In the genomic region with DNA sequence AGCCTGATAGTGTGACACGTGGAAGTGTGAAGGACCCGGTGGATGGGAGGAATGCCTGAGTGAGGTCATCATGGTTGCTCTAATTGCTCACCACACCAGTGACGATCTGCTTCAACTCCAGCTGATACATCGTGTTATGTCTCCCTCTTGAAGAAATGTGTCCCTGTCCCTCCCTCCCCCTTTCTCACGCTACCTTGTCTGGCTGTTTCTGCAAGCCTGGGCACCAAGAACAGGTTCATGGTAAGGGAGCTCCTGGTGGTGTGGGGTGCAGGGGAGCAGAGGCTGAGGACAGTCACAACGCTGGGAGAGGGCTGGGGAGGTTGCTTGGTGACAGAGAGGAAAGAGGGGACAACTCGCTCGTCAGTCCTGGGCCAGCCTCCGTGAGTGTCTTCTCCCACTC, we compare ENCODE assay signal across 20 cellular contexts.
DNase-seq lines count a peak whose midpoint lies in the region; ATAC-seq, FAIRE-seq and TF ChIP-seq lines count a peak whose summit lies in the region.
"Had no signal": no experiment of that assay in that cellular context is flagged by ENCODE, and none has a peak within 500 bp of the region (broad histone marks: within the 10 kb centered on the region; RNA-seq: fewer than 3 reads in every experiment).

No MANE protein-coding gene starts in this region.

- no peak overlapping the region; the same call in 1 of the 2 replicates for H3K4ac ChIP-seq in IMR-90 (ENCODE audit: low read depth, low read length)

- H3K4me3 ChIP-seq in IMR-90 (ENCODE audit: insufficient read depth, low read depth, low read length), result no peak overlapping the region
- H3K4me3 ChIP-seq in bronchial epithelial cell (ENCODE audit: low read depth, low read length), result no peak overlapping the region
- H3K4me3 ChIP-seq in esophagus muscularis mucosa, result no peak overlapping the region
- no peak overlapping the region for H3K4me3 ChIP-seq in dorsolateral prefrontal cortex
- H3K4me3 ChIP-seq: BLaER1 treated with 17β-estradiol and CSF1 and Interleukin-3, amounts not matched to agents 10 nM and 100 nM; GM12878; GM23248 had no signal

- intact Hi-C loops in IMR-90 (cut with micrococcal nuclease) (no loop called here), esophagus muscularis mucosa (cut with DNase I) (loop anchor here (10.0 kb wide), 1 partner anchor 662 kb away; no protein-coding TSS in a partner anchor), dorsolateral prefrontal cortex (cut with DNase I) (loop anchor here in 1 of 2 donors (10.0 kb wide), 1 partner anchor 662 kb away; no protein-coding TSS in a partner anchor)

- peaks cover 4% of the 10 kb centered on the region for H3K36me3 Mint-ChIP-seq in osteocyte (ENCODE audit: unreplicated experiment)
- H3K36me3 Mint-ChIP-seq: CD4-positive, CD25-positive, alpha-beta regulatory T cell; CD8-positive, alpha-beta memory T cell had no signal

- H3K56ac ChIP-seq in IMR-90 (ENCODE audit: extremely low read depth, insufficient read depth, low read length), result no peak overlapping the region

- H3K9me3 ChIP-seq in IMR-90 (ENCODE audit: control insufficient read depth, insufficient read depth, low read length) (peaks cover 7% of the 10 kb centered on the region), esophagus muscularis mucosa (peaks cover 0 to 18% (median 0%) of the 10 kb centered on the region in 4 donors)

- TF ChIP-seq CTCF in IMR-90 (conservative IDR thresholded peaks at IDR 0.05; ENCODE audit: low read depth, low read length) (no peak), bronchial epithelial cell (IDR thresholded peaks at IDR 0.05; ENCODE audit: insufficient read depth, low read length, severe bottlenecking) (no peak), esophagus muscularis mucosa (IDR thresholded peaks at IDR 0.05) (no peak), osteocyte (IDR thresholded peaks at IDR 0.05) (no peak), dorsolateral prefrontal cortex (IDR thresholded peaks at IDR 0.05 in 54 of 56, conservative IDR thresholded peaks at IDR 0.05 in 2 of 56; ENCODE audit: low read depth in 1 of 56, partially characterized antibody in 56 of 56) (no peak)

- no peak overlapping the region for H2AK9ac ChIP-seq in IMR-90 (replicated peaks; ENCODE audit: low read depth, low read length, poor library complexity)

- no peaks in the 10 kb centered on the region for H3K4me1 Mint-ChIP-seq in osteocyte (ENCODE audit: unreplicated experiment)
- H3K4me1 Mint-ChIP-seq: B cell; CD4-positive, CD25-positive, alpha-beta regulatory T cell; CD8-positive, alpha-beta memory T cell had no signal

- H3K4me3 Mint-ChIP-seq in osteocyte (ENCODE audit: unreplicated experiment), result no peak overlapping the region
- H3K4me3 Mint-ChIP-seq: B cell; CD4-positive, CD25-positive, alpha-beta regulatory T cell; CD8-positive, alpha-beta memory T cell had no signal

- H3K27me3 Mint-ChIP-seq in osteocyte (ENCODE audit: unreplicated experiment), result no peaks in the 10 kb centered on the region
- H3K27me3 Mint-ChIP-seq: CD4-positive, CD25-positive, alpha-beta regulatory T cell had no signal

- TF ChIP-seq POLR2A in IMR-90 (IDR thresholded peaks at IDR 0.05; ENCODE audit: low read depth, low read length), result no peak
- TF ChIP-seq POLR2A in esophagus muscularis mucosa (IDR thresholded peaks at IDR 0.05; ENCODE audit: low read depth), result no peak

- H2BK5ac ChIP-seq in IMR-90 (ENCODE audit: low read depth, low read length, poor library complexity, severe bottlenecking), result no peak overlapping the region

- BruUV-seq in IMR-90 (replicated peaks; lab: Mats Ljungman, UMichigan), result no TSS peak

- H3K79me1 ChIP-seq in IMR-90 (ENCODE audit: low read depth in 1 of 2, low read length in 2 of 2), result no peaks in the 10 kb centered on the region

- no peak overlapping the region for H3K4me2 ChIP-seq in IMR-90 (ENCODE audit: low read depth, low read length)
- H3K4me2 ChIP-seq: BLaER1 treated with 17β-estradiol and CSF1 and Interleukin-3, amounts not matched to agents 10 nM and 100 nM had no signal

- POLR2A ChIA-PET in IMR-90 (lab: Charles Lee; ENCODE audit: unreplicated experiment), result no interaction called here

- no peak overlapping the region for H3K14ac ChIP-seq in IMR-90 (replicated peaks; ENCODE audit: low read depth, low read length)

- H2BK20ac ChIP-seq in IMR-90 (ENCODE audit: low read depth, low read length), result no peak overlapping the region

- no peak overlapping the region for H3K27ac Mint-ChIP-seq in osteocyte (ENCODE audit: unreplicated experiment)
- H3K27ac Mint-ChIP-seq: B cell; CD4-positive, CD25-positive, alpha-beta regulatory T cell; CD8-positive, alpha-beta memory T cell had no signal

- H3K18ac ChIP-seq in IMR-90 (ENCODE audit: low read depth, low read length), result no peak overlapping the region

- peaks cover 15% of the 10 kb centered on the region for H3K9me3 Mint-ChIP-seq in osteocyte (ENCODE audit: unreplicated experiment)

- dilution Hi-C loops in IMR-90 (cut with HindIII; ENCODE audit: low sequenced_read_pairs, unreplicated experiment), result no loop called here

- no peak overlapping the region for H4K5ac ChIP-seq in IMR-90 (ENCODE audit: low read depth, low read length)

- H2BK120ac ChIP-seq in IMR-90 (ENCODE audit: low read depth, low read length), result no peak overlapping the region

- no peak overlapping the region for H3K9ac ChIP-seq in IMR-90 (ENCODE audit: low read depth, low read length)
- H3K9ac ChIP-seq: BLaER1 treated with 17β-estradiol and CSF1 and Interleukin-3, amounts not matched to agents 10 nM and 100 nM; GM23248 had no signal

- no peak overlapping the region for H2AFZ ChIP-seq in IMR-90 (replicated peaks; ENCODE audit: low read length, poor library complexity)
- H2AFZ ChIP-seq: GM23248 had no signal

- no peak for DNase-seq in IMR-90
- DNase-seq in bronchial epithelial cell (ENCODE audit: low read depth), result no peak
- peak; percentile 64 for DNase-seq in esophagus muscularis mucosa (ENCODE audit: extremely low spot score)
- peak; percentile 67 for DNase-seq in osteocyte (ENCODE audit: extremely low spot score, unreplicated experiment)
- DNase-seq in SW480 (ENCODE audit: low spot score), result no peak
- no peak for DNase-seq in dorsolateral prefrontal cortex
- no peak for DNase-seq in hippocampal formation (lab: John Stamatoyannopoulos, UW)
- DNase-seq: CD4-positive, CD25-positive, alpha-beta regulatory T cell; CD8-positive, alpha-beta memory T cell; COR-L47; DMS 273 treated with DMSO at 0.1 percent for 48 hours; DMS53; DND-41; EL; GM23248; HCEC 1CT had no signal

- in situ Hi-C loops in IMR-90 (cut with MboI; ENCODE audit: low sequenced_read_pairs), result no loop called here

- H2BK15ac ChIP-seq in IMR-90 (ENCODE audit: low read depth, low read length), result no peak overlapping the region

- no peak overlapping the region for H4K91ac ChIP-seq in IMR-90 (ENCODE audit: insufficient read depth, low read depth, low read length)

- peaks cover 6% of the 10 kb centered on the region; the same call in 1 of the 2 replicates for H3K9me1 ChIP-seq in IMR-90 (ENCODE audit: insufficient read depth, low read length)

- CTCF ChIA-PET in IMR-90 (lab: Yijun Ruan, JAX), result no interaction called here

- no peak overlapping the region for H4K8ac ChIP-seq in IMR-90 (ENCODE audit: low read depth in 2 of 2, low read length in 2 of 2)

- no peak for TF ChIP-seq EP300 in esophagus muscularis mucosa (IDR thresholded peaks at IDR 0.05)

- no CpG with 5 or more reads among the region's 9 CpGs for WGBS in IMR-90 (ENCODE audit: extremely low coverage in 2 of 2, insufficient read length in 1 of 2), 2 experiments
- 98% methylated on average over 9 of the region's 9 CpGs for WGBS in esophagus muscularis mucosa

- H3K23ac ChIP-seq in IMR-90 (ENCODE audit: low read depth, low read length), result no peak overlapping the region

- H2AK5ac ChIP-seq in IMR-90 (ENCODE audit: low read depth, low read length), result 0 out of 2 replicates have a peak overlapping the region, but pooled peaks have one; percentile 20

- H3K36me3 ChIP-seq in IMR-90 (ENCODE audit: control insufficient read depth, insufficient read depth, low read length), result no peaks in the 10 kb centered on the region
- no peaks in the 10 kb centered on the region for H3K36me3 ChIP-seq in bronchial epithelial cell (ENCODE audit: control insufficient read depth, insufficient read depth, low read length)
- no peaks in the 10 kb centered on the region for H3K36me3 ChIP-seq in esophagus muscularis mucosa
- H3K36me3 ChIP-seq: BLaER1 treated with 17β-estradiol and CSF1 and Interleukin-3, amounts not matched to agents 10 nM and 100 nM had no signal

- ATAC-seq in IMR-90 (ENCODE audit: low read depth), result no peak
- ATAC-seq: GM12878 had no signal

- H3K27me3 ChIP-seq in IMR-90 (ENCODE audit: control insufficient read depth, insufficient read depth, low read length) (no peaks in the 10 kb centered on the region), bronchial epithelial cell (ENCODE audit: control insufficient read depth, insufficient read depth, low read length) (no peaks in the 10 kb centered on the region), esophagus muscularis mucosa (no peaks in the 10 kb centered on the region), dorsolateral prefrontal cortex (peaks cover 0 to 19% (median 0%) of the 10 kb centered on the region in 45 donors)
- H3K27me3 ChIP-seq: BLaER1 treated with 17β-estradiol and CSF1 and Interleukin-3, amounts not matched to agents 10 nM and 100 nM had no signal

- H4K20me1 ChIP-seq in IMR-90 (ENCODE audit: insufficient read depth, low read length), result no peaks in the 10 kb centered on the region
- H4K20me1 ChIP-seq: BLaER1 treated with 17β-estradiol and CSF1 and Interleukin-3, amounts not matched to agents 10 nM and 100 nM had no signal

- H3K4me1 ChIP-seq in IMR-90 (ENCODE audit: control insufficient read depth, insufficient read depth, low read length) (peaks cover 4% of the 10 kb centered on the region; the same call in 1 of the 2 replicates), esophagus muscularis mucosa (peaks cover 0 to 12% (median 5%) of the 10 kb centered on the region in 4 donors)
- H3K4me1 ChIP-seq: BLaER1 treated with 17β-estradiol and CSF1 and Interleukin-3, amounts not matched to agents 10 nM and 100 nM had no signal

- H3K27ac ChIP-seq in IMR-90 (ENCODE audit: insufficient read depth, low read length) (no peak overlapping the region), esophagus muscularis mucosa (replicated peaks in 1 of 4) (no peak overlapping the region), dorsolateral prefrontal cortex (no peak overlapping the region)
- H3K27ac ChIP-seq: BLaER1 treated with 17β-estradiol and CSF1 and Interleukin-3, amounts not matched to agents 10 nM and 100 nM; GM23248 had no signal

- FAIRE-seq in bronchial epithelial cell (lab: Jason Lieb, UNC), result peak; percentile 47
- FAIRE-seq: GM12878, H54 had no signal

- no peak for TF ChIP-seq RAD21 in IMR-90 (IDR thresholded peaks at IDR 0.05; ENCODE audit: low read length)

TF ChIP-seq in IMR-90, 13 proteins besides CTCF, POLR2A, EP300 and RAD21 (continues in another document):
- TF ChIP-seq SMC3 (IDR thresholded peaks at IDR 0.05; ENCODE audit: low read depth, low read length) (no peak), MAZ (IDR thresholded peaks at IDR 0.05; ENCODE audit: borderline replicate concordance, low read depth, low read length) (no peak), BHLHE40 (IDR thresholded peaks at IDR 0.05; ENCODE audit: low read depth, low read length) (no peak), FOS (IDR thresholded peaks at IDR 0.05; ENCODE audit: low read depth, low read length) (no peak), NFE2L2 (IDR thresholded peaks at IDR 0.05; ENCODE audit: low read depth, low read length) (no peak), MXI1 (IDR thresholded peaks at IDR 0.05; ENCODE audit: borderline replicate concordance, low read depth, low read length) (no peak)

Comparison
In these comparisons a context has a peak if more than half of its experiments do, and no peak if none do; other contexts are left out.
1. DNase-seq: peak in esophagus muscularis mucosa (single experiment) and osteocyte (single experiment); none in IMR-90 (single experiment), bronchial epithelial cell (single experiment), SW480 (single experiment), dorsolateral prefrontal cortex (0 of 10) and hippocampal formation (0 of 2).